10 cellular contexts compared by ENCODE assay signal in genomic region chr15:89130194-89130593, GRCh38. TPM values are rescaled to one million over a fixed set of nuclear protein-coding genes. Genes with fewer than 3 reads are reported as not detected.
DNase-seq lines count a peak whose midpoint lies in the region; ATAC-seq and TF ChIP-seq lines count a peak whose summit lies in the region.
"Had no signal": no experiment of that assay in that cellular context is flagged by ENCODE, and none has a peak within 500 bp of the region (broad histone marks: within the 10 kb centered on the region; RNA-seq: fewer than 3 reads in every experiment).

No MANE protein-coding gene starts in this region.

- intact Hi-C loops in right lobe of liver (cut with DNase I) = no loop called here

- H3K27ac ChIP-seq in right lobe of liver (peak overlapping the region; percentile 79 to 92 (median 91)), brain microvascular endothelial cell (no peak overlapping the region), neural progenitor cell (no peak overlapping the region)

- DNase-seq in GM13976 (ENCODE audit: low spot score) = peak; percentile 43
- DNase-seq in right lobe of liver = peak in 1 of 3 donors; percentile 56
- DNase-seq in brain microvascular endothelial cell = no peak
- DNase-seq in neural progenitor cell (ENCODE audit: low spot score) = no peak
- DNase-seq in RKO (ENCODE audit: low spot score) = no peak
- DNase-seq: NCI-H2081 treated with DMSO at 0.1 percent for 48 hours had no signal

- WGBS in right lobe of liver (ENCODE audit: insufficient coverage, low coverage, low lambda C conversion rate, missing lambda C conversion rate) = 25% methylated on average over 5 of the region's 5 CpGs

- H3K79me2 ChIP-seq in neural progenitor cell (ENCODE audit: low read depth) = no peaks in the 10 kb centered on the region

- ATAC-seq in GM21381 (IDR thresholded peaks at IDR 0.05; ENCODE audit: unreplicated experiment) (peak; percentile 89), HG03565 (IDR thresholded peaks at IDR 0.05; ENCODE audit: unreplicated experiment) (peak; percentile 68), right lobe of liver (no peak), HG03457 (IDR thresholded peaks at IDR 0.05; ENCODE audit: unreplicated experiment) (no peak)

- H3K4me2 ChIP-seq in neural progenitor cell = no peak overlapping the region

- TF ChIP-seq CTCF in GM13976 (IDR thresholded peaks at IDR 0.05; ENCODE audit: borderline replicate concordance, control extremely low read depth, extremely low read depth, insufficient read depth, missing control alignments) (no peak), right lobe of liver (IDR thresholded peaks at IDR 0.05) (no peak), brain microvascular endothelial cell (IDR thresholded peaks at IDR 0.05; ENCODE audit: low read depth, low read length, missing control alignments) (no peak), neural progenitor cell (IDR thresholded peaks at IDR 0.05) (no peak)

- no peaks in the 10 kb centered on the region for H3K4me1 Mint-ChIP-seq in neural progenitor cell

- H3K9ac ChIP-seq in neural progenitor cell = no peak overlapping the region

- H3K27me3 ChIP-seq in right lobe of liver (no peaks in the 10 kb centered on the region), brain microvascular endothelial cell (replicated peaks) (no peaks in the 10 kb centered on the region), neural progenitor cell (no peaks in the 10 kb centered on the region)

- H3K4me1 ChIP-seq in right lobe of liver = peaks cover 0 to 70% (median 34%) of the 10 kb centered on the region in 4 donors
- no peaks in the 10 kb centered on the region for H3K4me1 ChIP-seq in neural progenitor cell
- H3K4me1 ChIP-seq: HAP-1 had no signal

- H3K9me3 Mint-ChIP-seq in neural progenitor cell = no peaks in the 10 kb centered on the region

- no peaks in the 10 kb centered on the region for H3K27me3 Mint-ChIP-seq in neural progenitor cell (ENCODE audit: insufficient read depth, low read depth)

- H3K36me3 Mint-ChIP-seq in neural progenitor cell = peaks cover 13% of the 10 kb centered on the region

- no peaks in the 10 kb centered on the region for H4K20me1 ChIP-seq in neural progenitor cell (ENCODE audit: low read depth)

- no peak overlapping the region for H3K27ac Mint-ChIP-seq in neural progenitor cell

- TF ChIP-seq POLR2A in right lobe of liver (IDR thresholded peaks at IDR 0.05) = no peak

- in situ Hi-C loops in GM13976 (cut with MboI; ENCODE audit: low sequenced_read_pairs, unreplicated experiment) (no loop called here), brain microvascular endothelial cell (cut with HindIII; ENCODE audit: low pct_ligation_motif_present, low sequenced_read_pairs) (no loop called here)

- H3K4me3 ChIP-seq in right lobe of liver (peak overlapping the region in 1 of 3 donors; percentile 54), brain microvascular endothelial cell (ENCODE audit: low read depth, low read length) (no peak overlapping the region), neural progenitor cell (no peak overlapping the region)
- H3K4me3 ChIP-seq: HAP-1 had no signal

- no peak overlapping the region for H2AFZ ChIP-seq in neural progenitor cell (replicated peaks)

- no peaks in the 10 kb centered on the region for H3K9me3 ChIP-seq in right lobe of liver
- H3K9me3 ChIP-seq in neural progenitor cell (ENCODE audit: low read depth) = no peaks in the 10 kb centered on the region
- H3K9me3 ChIP-seq: HAP-1 had no signal

- H3K4me3 Mint-ChIP-seq in neural progenitor cell = no peak overlapping the region

- H3K36me3 ChIP-seq in right lobe of liver (peaks cover 0 to 13% (median 0%) of the 10 kb centered on the region in 4 donors), brain microvascular endothelial cell (replicated peaks) (peaks cover 8% of the 10 kb centered on the region), neural progenitor cell (no peaks in the 10 kb centered on the region)

- H3F3A ChIP-seq in neural progenitor cell (ENCODE audit: low read depth) = no peaks in the 10 kb centered on the region

RNA-seq across cellular contexts. Expression of gene ABHD2, which starts 41.9 kb away (rescaled TPM):
- total RNA-seq in right lobe of liver (100 to 1,000 TPM; 136 to 392 (median 315) TPM), neural progenitor cell (ENCODE audit: low replicate concordance) (10.9 and 18.1 TPM in 2 replicates)

Comparison
In these comparisons a context has a peak if more than half of its experiments do, and no peak if none do; other contexts are left out.
1. ATAC-seq: peak in GM21381 (single experiment) and HG03565 (single experiment); none in right lobe of liver (0 of 4) and HG03457 (single experiment).
2. H3K27ac ChIP-seq: peak in right lobe of liver (3 of 3); none in brain microvascular endothelial cell (single experiment) and neural progenitor cell (single experiment).